Comparison of ENCODE assay signal across 10 cellular contexts in the genomic region with DNA sequence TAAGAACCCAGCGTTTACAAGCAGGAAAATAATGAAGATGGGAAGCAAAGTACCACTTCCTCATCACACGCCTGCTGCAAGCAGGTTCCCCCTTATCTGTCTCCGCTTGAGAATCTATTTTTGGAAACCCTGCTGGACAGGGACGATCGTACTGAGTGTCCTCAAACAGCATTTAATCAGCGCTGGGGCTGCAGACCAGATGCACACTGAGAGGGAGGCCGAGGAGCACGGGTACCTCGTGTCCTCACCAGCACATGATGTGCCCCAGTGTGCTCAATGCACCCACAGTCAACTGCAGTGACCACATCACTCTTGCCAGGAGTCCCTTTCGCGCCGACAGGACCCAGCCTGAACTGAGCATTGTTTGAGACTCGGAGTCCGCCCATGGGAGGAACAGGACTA.
A peak's percentile ranks its signal among the peaks of the same experiment; 100 is the strongest.
DNase-seq lines count a peak whose midpoint lies in the region; ATAC-seq and TF ChIP-seq lines count a peak whose summit lies in the region.
"Had no signal": no experiment of that assay in that cellular context is flagged by ENCODE, and none has a peak within 500 bp of the region (broad histone marks: within the 10 kb centered on the region; RNA-seq: fewer than 3 reads in every experiment).

No MANE protein-coding gene starts in this region.

- 15% methylated on average over 6 of the region's 14 CpGs for WGBS in right lobe of liver (ENCODE audit: insufficient coverage, low coverage, low lambda C conversion rate, missing lambda C conversion rate)
- 62 to 76% (median 70%) methylated on average over 13 to 14 of the region's 14 CpGs for WGBS in stomach, 5 donors

- H3K36me3 Mint-ChIP-seq in osteocyte (ENCODE audit: unreplicated experiment), result peaks cover 3% of the 10 kb centered on the region

- H3K9me3 Mint-ChIP-seq in osteocyte (ENCODE audit: unreplicated experiment), result no peaks in the 10 kb centered on the region

- no peaks in the 10 kb centered on the region for H3K27me3 Mint-ChIP-seq in osteocyte (ENCODE audit: unreplicated experiment)
- H3K27me3 Mint-ChIP-seq: activated CD4-positive, alpha-beta T cell treated with anti-CD3 and anti-CD28 coated beads for 36 hours had no signal

- peak overlapping the region; percentile 92 for H3K27ac ChIP-seq in caudate nucleus (ENCODE audit: low read depth, low read length)
- H3K27ac ChIP-seq in right lobe of liver, result peak overlapping the region in 1 of 3 donors; percentile 67
- H3K27ac ChIP-seq in stomach, result peak overlapping the region in 4 of 5 donors; percentile 26 to 76 (median 68)

- H3K4me3 ChIP-seq in right lobe of liver, result no peak overlapping the region
- no peak overlapping the region for H3K4me3 ChIP-seq in stomach

- TF ChIP-seq CTCF in right lobe of liver (IDR thresholded peaks at IDR 0.05) (no peak), stomach (IDR thresholded peaks at IDR 0.05) (no peak), osteocyte (IDR thresholded peaks at IDR 0.05) (no peak)

- H3K4me3 Mint-ChIP-seq in osteocyte (ENCODE audit: unreplicated experiment), result no peak overlapping the region
- H3K4me3 Mint-ChIP-seq: activated CD4-positive, alpha-beta T cell treated with anti-CD3 and anti-CD28 coated beads for 36 hours had no signal

- no peaks in the 10 kb centered on the region for H3K36me3 ChIP-seq in right lobe of liver
- no peaks in the 10 kb centered on the region for H3K36me3 ChIP-seq in stomach

- H3K27me3 ChIP-seq in right lobe of liver (no peaks in the 10 kb centered on the region), stomach (no peaks in the 10 kb centered on the region)

- H3K9me3 ChIP-seq in right lobe of liver, result no peaks in the 10 kb centered on the region
- no peaks in the 10 kb centered on the region for H3K9me3 ChIP-seq in stomach

- peaks cover 11% of the 10 kb centered on the region for H3K4me1 Mint-ChIP-seq in osteocyte (ENCODE audit: unreplicated experiment)

- peak; percentile 22 to 75 (median 28) for ATAC-seq in right lobe of liver
- ATAC-seq: activated CD4-positive, alpha-beta T cell treated with anti-CD3 and anti-CD28 coated beads for 36 hours had no signal

- TF ChIP-seq POLR2A in right lobe of liver (IDR thresholded peaks at IDR 0.05) (no peak), stomach (IDR thresholded peaks at IDR 0.05) (no peak)

- peak; percentile 49 for TF ChIP-seq EP300 in stomach (IDR thresholded peaks at IDR 0.05)

- intact Hi-C loops in right lobe of liver (cut with DNase I), result no loop called here
- intact Hi-C loops in stomach (cut with DNase I; ENCODE audit: low total_unique reads), result no loop called here

- H3K4me1 ChIP-seq in right lobe of liver, result peaks cover 0 to 41% (median 20%) of the 10 kb centered on the region in 4 donors
- peaks cover under 1 to 62% (median 27%) of the 10 kb centered on the region in 4 donors for H3K4me1 ChIP-seq in stomach

- H3K27ac Mint-ChIP-seq in osteocyte (ENCODE audit: unreplicated experiment), result no peak overlapping the region
- H3K27ac Mint-ChIP-seq: activated CD4-positive, alpha-beta T cell treated with anti-CD3 and anti-CD28 coated beads for 36 hours had no signal

- DNase-seq in NOMO-1 treated with dmso at 0.1 percent for 144 hours (lab: John Stamatoyannopoulos, UW; ENCODE audit: unreplicated experiment) (peak; percentile 40), caudate nucleus (lab: John Stamatoyannopoulos, UW) (peak in 48 of 61 donors; percentile 33 to 88 (median 61)), right lobe of liver (peak; percentile 24 to 64 (median 48)), stomach (no peak), osteocyte (ENCODE audit: extremely low spot score, unreplicated experiment) (no peak), NCI-H345 treated with DMSO at 0.1 percent for 48 hours (lab: John Stamatoyannopoulos, UW; ENCODE audit: unreplicated experiment) (no peak), SW 1271 (lab: John Stamatoyannopoulos, UW) (no peak)
- DNase-seq in activated naive CD4-positive, alpha-beta T cell treated with Interleukin-2 at 50 U/mL for 16 hours, result no peak
- DNase-seq: activated CD4-positive, alpha-beta T cell treated with anti-CD3 and anti-CD28 coated beads for 36 hours; GDM1 had no signal

Comparison
In these comparisons a context has a peak if more than half of its experiments do, and no peak if none do; other contexts are left out.
1. DNase-seq: peak in NOMO-1 treated with dmso at 0.1 percent for 144 hours (single experiment), caudate nucleus (48 of 61) and right lobe of liver (3 of 3); none in stomach (single experiment), osteocyte (single experiment), NCI-H345 treated with DMSO at 0.1 percent for 48 hours (single experiment), activated naive CD4-positive, alpha-beta T cell treated with Interleukin-2 at 50 U/mL for 16 hours (single experiment) and SW 1271 (0 of 2).